ENCODE assay signal across 8 cellular contexts in the genomic region with DNA sequence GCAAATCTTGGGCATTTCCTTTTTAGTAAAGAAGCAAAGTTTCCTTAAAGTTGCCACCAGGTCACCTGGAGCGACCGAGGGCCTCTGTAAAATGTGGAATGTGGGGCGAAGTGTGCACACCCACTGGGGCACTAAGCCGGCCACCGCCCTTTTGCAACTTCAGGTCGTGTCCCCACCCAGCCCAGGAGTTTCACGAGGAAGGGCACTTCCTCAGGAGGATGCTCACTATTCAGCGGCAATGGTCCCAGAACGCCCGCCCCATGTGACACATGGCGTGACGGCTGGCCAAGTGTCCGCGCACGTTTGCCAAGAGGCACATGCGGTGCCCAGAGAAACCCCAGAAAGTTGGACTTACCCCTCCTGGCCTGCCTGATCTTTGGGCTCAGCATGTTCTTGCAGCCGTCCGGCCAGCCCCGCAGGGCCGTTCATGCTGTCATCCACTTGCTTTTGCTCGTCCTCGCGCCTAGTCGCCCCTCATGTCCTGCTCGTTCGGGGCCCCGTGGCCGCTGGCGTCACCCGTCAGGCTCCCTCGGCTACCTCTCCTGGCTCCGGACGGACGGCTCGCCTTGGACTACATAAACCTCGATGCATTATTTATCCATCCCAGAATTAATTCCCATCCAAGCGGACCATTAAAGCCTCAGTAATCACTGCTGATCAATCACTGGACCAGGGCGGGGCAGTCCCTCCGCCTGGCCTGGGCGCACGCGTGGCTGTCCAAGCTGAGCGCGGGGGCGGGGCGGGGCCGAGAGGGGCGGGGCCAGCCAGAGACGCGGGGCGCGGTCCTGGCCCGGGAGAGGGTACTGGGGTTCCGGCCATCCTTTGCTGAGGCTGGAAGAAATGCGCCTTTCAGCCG. TPM values are rescaled to one million over a fixed set of nuclear protein-coding genes. Genes with fewer than 3 reads are reported as not detected.
DNase-seq lines count a peak whose midpoint lies in the region; ATAC-seq, FAIRE-seq and TF ChIP-seq lines count a peak whose summit lies in the region.

A gene with protein sequence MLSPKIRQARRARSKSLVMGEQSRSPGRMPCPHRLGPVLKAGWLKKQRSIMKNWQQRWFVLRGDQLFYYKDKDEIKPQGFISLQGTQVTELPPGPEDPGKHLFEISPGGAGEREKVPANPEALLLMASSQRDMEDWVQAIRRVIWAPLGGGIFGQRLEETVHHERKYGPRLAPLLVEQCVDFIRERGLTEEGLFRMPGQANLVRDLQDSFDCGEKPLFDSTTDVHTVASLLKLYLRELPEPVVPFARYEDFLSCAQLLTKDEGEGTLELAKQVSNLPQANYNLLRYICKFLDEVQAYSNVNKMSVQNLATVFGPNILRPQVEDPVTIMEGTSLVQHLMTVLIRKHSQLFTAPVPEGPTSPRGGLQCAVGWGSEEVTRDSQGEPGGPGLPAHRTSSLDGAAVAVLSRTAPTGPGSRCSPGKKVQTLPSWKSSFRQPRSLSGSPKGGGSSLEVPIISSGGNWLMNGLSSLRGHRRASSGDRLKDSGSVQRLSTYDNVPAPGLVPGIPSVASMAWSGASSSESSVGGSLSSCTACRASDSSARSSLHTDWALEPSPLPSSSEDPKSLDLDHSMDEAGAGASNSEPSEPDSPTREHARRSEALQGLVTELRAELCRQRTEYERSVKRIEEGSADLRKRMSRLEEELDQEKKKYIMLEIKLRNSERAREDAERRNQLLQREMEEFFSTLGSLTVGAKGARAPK (minus strand): TSS at position 666 of the 856 bp plus-strand sequence. CDS start 277 bp downstream, at position 389.

- intact Hi-C loops in mammary epithelial cell (cut with micrococcal nuclease): loop anchor here (1.0 to 5.0 kb wide), 3 partner anchors 10 to 242 kb away; no protein-coding TSS in a partner anchor

- no peaks in the 10 kb centered on the region for H4K20me1 ChIP-seq in mammary epithelial cell (ENCODE audit: insufficient read depth, low read length)

- TF ChIP-seq CTCF in GM12864 (IDR thresholded peaks at IDR 0.05; ENCODE audit: low read depth, low read length, missing control alignments) (no peak), mammary epithelial cell (conservative IDR thresholded peaks at IDR 0.05 in 1 of 2, IDR thresholded peaks at IDR 0.05 in 1 of 2; ENCODE audit: extremely low read depth in 1 of 2, insufficient read depth in 1 of 2, low read depth in 1 of 2, low read length in 2 of 2) (no peak)

- H3K9ac ChIP-seq in mammary epithelial cell (ENCODE audit: insufficient read depth, low read length) (peak within 1 kb of the TSS; percentile 46), skeletal muscle satellite cell (ENCODE audit: low read depth, low read length) (peak within 1 kb of the TSS; percentile 90)

- H3K27ac Mint-ChIP-seq in immature natural killer cell: no peak within 1 kb of the TSS

- in situ Hi-C loops in mammary epithelial cell (cut with MboI; ENCODE audit: low sequenced_read_pairs in 2 of 2): no loop called here

- dilution Hi-C loops in mammary epithelial cell (cut with HindIII; ENCODE audit: low sequenced_read_pairs): no loop called here

- H3K27me3 ChIP-seq in mammary epithelial cell (ENCODE audit: insufficient read depth, low read length): no peaks in the 10 kb centered on the region
- H3K27me3 ChIP-seq in skeletal muscle satellite cell (ENCODE audit: control insufficient read depth, insufficient read depth, low read length): no peaks in the 10 kb centered on the region

- CTCF ChIA-PET in mammary epithelial cell (lab: Charles Lee; ENCODE audit: low non-redundant PET): interaction anchor here (0.6 to 1.2 kb wide), 4 partner anchors 10 to 1052 kb away, joined by 3 to 28 read pairs (median 6); no protein-coding TSS in a partner anchor

- peaks cover 2 to 5% of the 10 kb centered on the region in 2 donors for H3K4me1 Mint-ChIP-seq in immature natural killer cell

- peak within 1 kb of the TSS; percentile 90 for H2AFZ ChIP-seq in mammary epithelial cell (ENCODE audit: low read depth, low read length)

- H3K4me3 ChIP-seq in GM12864 (ENCODE audit: low read depth, low read length) (peak within 1 kb of the TSS; percentile 38), mammary epithelial cell (replicated peaks in 1 of 3; ENCODE audit: insufficient read depth in 1 of 3, low read depth in 2 of 3, low read length in 3 of 3) (peak within 1 kb of the TSS; percentile 62 to 94 (median 77)), skeletal muscle satellite cell (ENCODE audit: low read length) (peak within 1 kb of the TSS; percentile 87)

- WGBS in mammary epithelial cell (ENCODE audit: low coverage, missing lambda C conversion rate): 13% methylated on average over 31 of the region's 56 CpGs

- no peaks in the 10 kb centered on the region for H3K9me3 ChIP-seq in mammary epithelial cell (replicated peaks; ENCODE audit: insufficient read depth, low read length)
- no peaks in the 10 kb centered on the region for H3K9me3 ChIP-seq in skeletal muscle satellite cell (replicated peaks; ENCODE audit: low read length)

- H3K36me3 ChIP-seq in mammary epithelial cell (ENCODE audit: insufficient read depth, low read length) (no peaks in the 10 kb centered on the region), skeletal muscle satellite cell (ENCODE audit: insufficient read depth, low read length) (peaks cover 28% of the 10 kb centered on the region)

- no peaks in the 10 kb centered on the region for H3K9me3 Mint-ChIP-seq in immature natural killer cell

- H3K4me3 Mint-ChIP-seq in immature natural killer cell: peak within 1 kb of the TSS in 3 of 5 donors; percentile 22 to 47 (median 44)

- H3K27me3 Mint-ChIP-seq in immature natural killer cell (ENCODE audit: low read depth in 3 of 3): peaks cover 2 to 12% (median 11%) of the 10 kb centered on the region in 3 donors

- H3K79me2 ChIP-seq in mammary epithelial cell (ENCODE audit: insufficient read depth, low read length): peaks cover 53% of the 10 kb centered on the region

- peaks cover 55% of the 10 kb centered on the region for H3K4me1 ChIP-seq in mammary epithelial cell (ENCODE audit: insufficient read depth, low read length)
- peaks cover 76% of the 10 kb centered on the region for H3K4me1 ChIP-seq in skeletal muscle satellite cell (ENCODE audit: control insufficient read depth, insufficient read depth, low read length)

- H3K4me2 ChIP-seq in mammary epithelial cell (ENCODE audit: insufficient read depth, low read depth, low read length) (peak within 1 kb of the TSS; percentile 92), skeletal muscle satellite cell (ENCODE audit: low read length) (peak within 1 kb of the TSS; percentile 97)

- DNase-seq in GM12864 (ENCODE audit: low read depth): no peak
- DNase-seq in HTR-8/SVneo (ENCODE audit: insufficient read length, low spot score): peak; percentile 73
- DNase-seq in mammary epithelial cell: peak; percentile 61
- DNase-seq in immature natural killer cell: no peak
- no peak for DNase-seq in NCI-H187 (lab: John Stamatoyannopoulos, UW)

- no peak for FAIRE-seq in HTR-8/SVneo (lab: Jason Lieb, UNC)

- BruUV-seq in mammary epithelial cell (replicated peaks; lab: Mats Ljungman, UMichigan): TSS peak; percentile 16

- ATAC-seq in GM21390 (IDR thresholded peaks at IDR 0.05; ENCODE audit: unreplicated experiment) (no peak), GM18861 (IDR thresholded peaks at IDR 0.05; ENCODE audit: unreplicated experiment) (no peak)

- H3K27ac ChIP-seq in mammary epithelial cell (ENCODE audit: insufficient read depth, low read depth, low read length): peak within 1 kb of the TSS; percentile 50

- H3K36me3 Mint-ChIP-seq in immature natural killer cell: no peaks in the 10 kb centered on the region

RNA-seq across cellular contexts. Expression of the gene that starts here (rescaled TPM):
- total RNA-seq in mammary epithelial cell: 10 to 100 TPM; 32.7 to 44.3 TPM
- polyA plus RNA-seq in mammary epithelial cell (10.1 TPM), immature natural killer cell (not detected)
- 9.8 TPM for polyA minus RNA-seq in mammary epithelial cell
- 106 and 152 TPM in 2 replicates for total RNA-seq in skeletal muscle satellite cell (2012; rRNA removed)

Comparison
In these comparisons a context has a peak if more than half of its experiments do, and no peak if none do; other contexts are left out.
1. RNA of the gene that starts here (polyA plus RNA-seq): 10.1 TPM in mammary epithelial cell (single experiment); not detected in immature natural killer cell; every median in the first group is over 10 times any median in the second.
2. DNase-seq: peak in HTR-8/SVneo (single experiment) and mammary epithelial cell (single experiment); none in GM12864 (single experiment), immature natural killer cell (0 of 3) and NCI-H187 (0 of 2).
3. Peak in every context shown above with its lines, with median percentiles within 50 percentile points of each other: H3K4me3 ChIP-seq.